In the genomic region with DNA sequence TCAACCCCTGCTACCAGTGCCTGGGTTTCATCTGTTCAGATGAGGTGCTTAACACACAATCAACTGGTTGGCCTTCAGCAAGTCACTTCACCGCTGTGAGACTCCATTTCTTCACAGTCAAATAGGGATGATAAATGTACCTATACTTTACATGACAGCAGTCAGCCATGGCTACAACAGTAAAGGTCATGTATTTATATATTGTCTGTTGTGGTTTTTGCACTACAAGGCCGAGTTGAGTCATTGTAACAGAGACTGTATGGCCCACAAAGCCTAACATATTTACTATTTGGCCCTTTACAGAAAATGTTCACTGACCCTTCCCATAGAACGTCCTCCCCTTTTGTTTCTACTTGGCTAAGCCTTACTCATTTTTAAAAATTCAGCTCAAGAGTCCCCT, we compare ENCODE assay signal across 28 cellular contexts.
"Had no signal": no experiment of that assay in that cellular context is flagged by ENCODE, and none has a peak within 500 bp of the region (broad histone marks: within the 10 kb centered on the region; RNA-seq: fewer than 3 reads in every experiment).

No MANE protein-coding gene starts in this region.

- H3K27me3 ChIP-seq: ovary, right lobe of liver, sigmoid colon, stomach, thyroid gland, tibial nerve, upper lobe of left lung, vagina had no signal

- H3K27ac ChIP-seq: ovary, parathyroid adenoma, psoas muscle, right lobe of liver, sigmoid colon, stomach, thoracic aorta, thyroid gland, tibial nerve, upper lobe of left lung, vagina had no signal

- H3K4me1 ChIP-seq: parathyroid adenoma, right lobe of liver, sigmoid colon, stomach, thyroid gland, tibial nerve, upper lobe of left lung, vagina had no signal

- H3K4me3 ChIP-seq: ovary, psoas muscle, right lobe of liver, sigmoid colon, stomach, thoracic aorta, thyroid gland, tibial nerve, upper lobe of left lung, vagina had no signal

- ATAC-seq: naive thymus-derived CD8-positive, alpha-beta T cell; natural killer cell treated with Interleukin-12 subunit alpha and Interleukin-12 subunit beta and Interleukin-15 and Interleukin-18, amount 100 ng/mL, for 72 hours; right cardiac atrium; stimulated activated memory B cell treated with anti-CD40 and anti-IgM and Interleukin-4, amounts not matched to agents 10 μg/mL and 1 μg/mL and 100 μg/mL, for 72 hours had no signal

- H3K36me3 ChIP-seq: ovary, right lobe of liver, sigmoid colon, stomach, thoracic aorta, thyroid gland, tibial nerve, upper lobe of left lung, vagina had no signal

- H3K27ac Mint-ChIP-seq: naive B cell; naive thymus-derived CD8-positive, alpha-beta T cell; natural killer cell treated with Interleukin-12 subunit alpha and Interleukin-12 subunit beta and Interleukin-15 and Interleukin-18, amount 100 ng/mL, for 72 hours; nephron progenitor cell; stimulated activated memory B cell treated with anti-CD40 and anti-IgM and Interleukin-4, amounts not matched to agents 10 μg/mL and 1 μg/mL and 100 μg/mL, for 72 hours; stimulated activated naive CD8-positive, alpha-beta T cell treated with anti-CD3 and anti-CD28 coated beads, Interleukin-15, Interleukin-2, amounts not matched to agents 100 ng/mL and 50 ng/mL, for 24 hours had no signal

- H3K79me2 ChIP-seq: parathyroid adenoma had no signal

- H3K4me3 Mint-ChIP-seq: naive B cell; naive thymus-derived CD8-positive, alpha-beta T cell; natural killer cell treated with Interleukin-12 subunit alpha and Interleukin-12 subunit beta and Interleukin-15 and Interleukin-18, amount 100 ng/mL, for 72 hours; nephron progenitor cell; neural crest cell; stimulated activated memory B cell treated with anti-CD40 and anti-IgM and Interleukin-4, amounts not matched to agents 10 μg/mL and 1 μg/mL and 100 μg/mL, for 72 hours; stimulated activated naive CD8-positive, alpha-beta T cell treated with anti-CD3 and anti-CD28 coated beads, Interleukin-15, Interleukin-2, amounts not matched to agents 100 ng/mL and 50 ng/mL, for 24 hours had no signal

- H3K4me1 Mint-ChIP-seq: naive B cell; naive thymus-derived CD8-positive, alpha-beta T cell; nephron progenitor cell; stimulated activated memory B cell treated with anti-CD40 and anti-IgM and Interleukin-4, amounts not matched to agents 10 μg/mL and 1 μg/mL and 100 μg/mL, for 72 hours had no signal

- H3K9me3 ChIP-seq: ovary, psoas muscle, right lobe of liver, sigmoid colon, stomach, thoracic aorta, thyroid gland, tibial nerve, upper lobe of left lung, vagina had no signal

- H3K27me3 Mint-ChIP-seq: naive B cell; progenitor cell of endocrine pancreas; stimulated activated memory B cell treated with anti-CD40 and anti-IgM and Interleukin-4, amounts not matched to agents 10 μg/mL and 1 μg/mL and 100 μg/mL, for 72 hours; stimulated activated naive CD8-positive, alpha-beta T cell treated with anti-CD3 and anti-CD28 coated beads, Interleukin-15, Interleukin-2, amounts not matched to agents 100 ng/mL and 50 ng/mL, for 24 hours had no signal

- FAIRE-seq: small intestine, urothelium cell line had no signal

- DNase-seq: naive B cell; naive thymus-derived CD8-positive, alpha-beta T cell; occipital lobe; ovary; posterior cingulate gyrus; right cardiac atrium; sigmoid colon; stimulated activated CD4-positive, alpha-beta T cell treated with anti-CD3 and anti-CD28 coated beads, Interleukin-15, amount 100 ng/mL, for 24 hours; stimulated activated CD4-positive, alpha-beta T cell treated with anti-CD3 and anti-CD28 coated beads, Interleukin-2, amount 100 ng/mL, for 24 hours; stimulated activated CD4-positive, alpha-beta T cell treated with anti-CD3 and anti-CD28 coated beads, Interleukin-4, amount 100 ng/mL, for 24 hours; stimulated activated naive CD4-positive, alpha-beta T cell treated with Interleukin-2 at 50 U/mL for 16 hours had no signal

- H3K9me3 Mint-ChIP-seq: natural killer cell treated with Interleukin-12 subunit alpha and Interleukin-12 subunit beta and Interleukin-15 and Interleukin-18, amount 100 ng/mL, for 72 hours; stimulated activated naive CD8-positive, alpha-beta T cell treated with anti-CD3 and anti-CD28 coated beads, Interleukin-15, Interleukin-2, amounts not matched to agents 100 ng/mL and 50 ng/mL, for 24 hours had no signal

- H3K36me3 Mint-ChIP-seq: naive B cell; naive thymus-derived CD8-positive, alpha-beta T cell; natural killer cell treated with Interleukin-12 subunit alpha and Interleukin-12 subunit beta and Interleukin-15 and Interleukin-18, amount 100 ng/mL, for 72 hours; stimulated activated memory B cell treated with anti-CD40 and anti-IgM and Interleukin-4, amounts not matched to agents 10 μg/mL and 1 μg/mL and 100 μg/mL, for 72 hours had no signal

- H2AFZ ChIP-seq: parathyroid adenoma had no signal

- H3K9ac ChIP-seq: parathyroid adenoma had no signal
